In genomic region chr4:116724249-116724648, GRCh38 we compare ENCODE assay signal across 16 cellular contexts.
A peak's percentile ranks its signal among the peaks of the same experiment; 100 is the strongest.
DNase-seq lines count a peak whose midpoint lies in the region; ATAC-seq and TF ChIP-seq lines count a peak whose summit lies in the region.
"Had no signal": no experiment of that assay in that cellular context is flagged by ENCODE, and none has a peak within 500 bp of the region (broad histone marks: within the 10 kb centered on the region; RNA-seq: fewer than 3 reads in every experiment).

No MANE protein-coding gene starts in this region.

- no peak overlapping the region for H3K4me3 ChIP-seq in effector memory CD4-positive, alpha-beta T cell (ENCODE audit: insufficient read depth, low read depth, low read length, poor library complexity, severe bottlenecking)
- H3K4me3 ChIP-seq: cardiac muscle cell, heart left ventricle, thoracic aorta had no signal

- H3K9me3 ChIP-seq in effector memory CD4-positive, alpha-beta T cell (ENCODE audit: control insufficient read depth, low read length), result no peaks in the 10 kb centered on the region
- H3K9me3 ChIP-seq: heart left ventricle, thoracic aorta had no signal

- H3K27ac ChIP-seq in effector memory CD4-positive, alpha-beta T cell (ENCODE audit: insufficient read depth, low read length, poor library complexity, severe bottlenecking), result no peak overlapping the region
- H3K27ac ChIP-seq: cardiac muscle cell, heart left ventricle, thoracic aorta had no signal

- H3K4me1 ChIP-seq in effector memory CD4-positive, alpha-beta T cell (ENCODE audit: control insufficient read depth, insufficient read depth, low read length, poor library complexity, severe bottlenecking), result no peaks in the 10 kb centered on the region
- H3K4me1 ChIP-seq: heart left ventricle had no signal

- H3K36me3 ChIP-seq in effector memory CD4-positive, alpha-beta T cell (ENCODE audit: control insufficient read depth, insufficient read depth, low read length), result no peaks in the 10 kb centered on the region
- H3K36me3 ChIP-seq: cardiac muscle cell, heart left ventricle, thoracic aorta had no signal

- no peak for TF ChIP-seq CTCF in GM13977 (IDR thresholded peaks at IDR 0.05; ENCODE audit: extremely low read depth, insufficient read depth, missing control alignments)

- peak; percentile 36 for DNase-seq in GM13977 (ENCODE audit: low spot score)
- no peak for DNase-seq in amygdala (lab: John Stamatoyannopoulos, UW)
- no peak for DNase-seq in effector memory CD4-positive, alpha-beta T cell
- DNase-seq in NCI-H187 treated with DMSO at 0.1 percent for 48 hours (lab: John Stamatoyannopoulos, UW), result no peak
- no peak for DNase-seq in LoVo (ENCODE audit: low spot score)
- DNase-seq: activated CD4-positive, alpha-beta T cell treated with anti-CD3 and anti-CD28 coated beads, Interleukin-2, amount 50 U/mL, for 48 hours; activated naive CD4-positive, alpha-beta T cell treated with anti-CD3 and anti-CD28 coated beads for 36 hours; Calu3; heart left ventricle; left colon; NCI-H226 had no signal

- ATAC-seq in GM19452 (IDR thresholded peaks at IDR 0.05; ENCODE audit: unreplicated experiment), result peak; percentile 88
- ATAC-seq in HG02678 (IDR thresholded peaks at IDR 0.05; ENCODE audit: unreplicated experiment), result peak; percentile 86
- peak; percentile 91 for ATAC-seq in HG03280 (IDR thresholded peaks at IDR 0.05; ENCODE audit: unreplicated experiment)
- ATAC-seq: heart left ventricle, left colon had no signal

- in situ Hi-C loops in GM13977 (cut with MboI; ENCODE audit: low pct_unique_long_range_greater_than_20kb, low sequenced_read_pairs, unreplicated experiment), result no loop called here

- H3K27me3 ChIP-seq in effector memory CD4-positive, alpha-beta T cell (replicated peaks; ENCODE audit: control insufficient read depth, insufficient read depth, low read length, poor library complexity, severe bottlenecking), result no peaks in the 10 kb centered on the region
- H3K27me3 ChIP-seq: cardiac muscle cell, heart left ventricle had no signal
